ENCODE assay signal across 1 cellular context in the genomic region with DNA sequence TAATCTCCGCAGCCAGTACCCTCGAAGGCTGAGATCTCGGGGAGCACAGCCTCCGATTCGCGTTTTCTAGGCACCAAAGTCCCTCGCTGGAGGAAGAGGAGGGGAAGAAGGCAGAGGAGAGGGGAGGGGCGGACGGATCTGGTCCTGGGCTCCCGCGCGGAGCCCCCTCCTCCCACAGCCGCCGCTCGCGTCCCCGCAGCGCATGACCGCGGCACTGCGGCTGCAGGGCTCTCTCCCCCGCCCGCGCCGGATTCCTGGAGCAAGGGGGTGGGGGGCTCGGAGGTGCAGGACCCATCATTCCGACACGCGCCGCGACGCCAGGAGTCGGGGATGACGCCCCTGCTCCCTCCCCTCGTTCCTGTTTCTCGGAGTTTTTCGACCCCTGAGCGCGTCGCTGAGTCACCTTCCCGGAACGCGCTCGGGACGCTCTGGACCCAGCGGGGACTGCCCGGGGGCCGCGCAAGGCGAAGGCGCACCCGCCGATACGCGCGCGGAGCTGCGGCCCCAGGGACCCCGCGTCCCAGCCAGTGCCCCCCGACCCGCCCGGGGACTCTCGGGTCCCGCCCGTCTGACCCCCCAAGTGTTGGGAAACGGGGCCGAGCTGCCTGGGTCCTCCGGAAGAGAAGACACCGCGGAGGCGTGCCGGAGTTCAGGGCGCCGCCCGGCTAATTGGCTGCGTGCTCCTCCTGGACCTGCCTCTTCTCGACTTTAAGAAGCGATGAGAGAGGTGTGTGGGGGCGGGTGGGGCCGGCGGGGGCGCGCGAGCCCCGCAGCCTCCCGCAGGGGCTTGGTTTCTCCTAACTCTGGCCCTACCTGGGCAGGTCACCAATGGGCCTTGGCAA.
TF ChIP-seq lines count a peak whose summit lies in the region.

No MANE protein-coding gene starts in this region.

TF ChIP-seq in HepG2, 621 proteins besides CTCF, POLR2A, EP300 and RAD21 (continued from another document and continues in another):
- TF ChIP-seq CHCHD3 (CRISPR knock-in tag; IDR thresholded peaks at IDR 0.05) = 0 out of 2 replicates have a peak, but pooled peaks have one; percentile 77
- no peak for TF ChIP-seq ZNF33A (CRISPR knock-in tag; IDR thresholded peaks at IDR 0.05; ENCODE audit: borderline replicate concordance)
- no peak for TF ChIP-seq TCF12 (IDR thresholded peaks at IDR 0.05)
- TF ChIP-seq TCF12 (CRISPR knock-in tag; IDR thresholded peaks at IDR 0.05) = peak; percentile 23; the same call in 1 of the 2 replicates
- TF ChIP-seq HMG20B (CRISPR knock-in tag; conservative IDR thresholded peaks at IDR 0.05) = peak; percentile 50; the same call in 1 of the 2 replicates
- TF ChIP-seq, protein P1, sequence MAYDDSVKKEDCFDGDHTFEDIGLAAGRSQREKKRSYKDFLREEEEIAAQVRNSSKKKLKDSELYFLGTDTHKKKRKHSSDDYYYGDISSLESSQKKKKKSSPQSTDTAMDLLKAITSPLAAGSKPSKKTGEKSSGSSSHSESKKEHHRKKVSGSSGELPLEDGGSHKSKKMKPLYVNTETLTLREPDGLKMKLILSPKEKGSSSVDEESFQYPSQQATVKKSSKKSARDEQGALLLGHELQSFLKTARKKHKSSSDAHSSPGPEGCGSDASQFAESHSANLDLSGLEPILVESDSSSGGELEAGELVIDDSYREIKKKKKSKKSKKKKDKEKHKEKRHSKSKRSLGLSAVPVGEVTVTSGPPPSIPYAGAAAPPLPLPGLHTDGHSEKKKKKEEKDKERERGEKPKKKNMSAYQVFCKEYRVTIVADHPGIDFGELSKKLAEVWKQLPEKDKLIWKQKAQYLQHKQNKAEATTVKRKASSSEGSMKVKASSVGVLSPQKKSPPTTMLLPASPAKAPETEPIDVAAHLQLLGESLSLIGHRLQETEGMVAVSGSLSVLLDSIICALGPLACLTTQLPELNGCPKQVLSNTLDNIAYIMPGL (CRISPR knock-in tag; IDR thresholded peaks at IDR 0.05; ENCODE audit: borderline replicate concordance in 1 of 2, low read depth in 1 of 2) = peak; percentile 5 to 81; a peak in 2 of 4 replicates
- peak; percentile 38 for TF ChIP-seq HNRNPH1 (optimal IDR thresholded peaks at IDR 0.05; ENCODE audit: low read depth, low read length)
- TF ChIP-seq U2AF1 (optimal IDR thresholded peaks at IDR 0.05; ENCODE audit: low read depth, low read length) = peak; percentile 86
- no peak for TF ChIP-seq ARID3A (IDR thresholded peaks at IDR 0.05; ENCODE audit: low read depth, low read length)
- TF ChIP-seq SMAD1 (CRISPR knock-in tag; IDR thresholded peaks at IDR 0.05; ENCODE audit: borderline replicate concordance, low read depth) = peak; percentile 67; the same call in 1 of the 2 replicates
- peak; percentile 92 for TF ChIP-seq BATF2 (CRISPR knock-in tag; IDR thresholded peaks at IDR 0.05)
- peak; percentile 32; the same call in 1 of the 2 replicates for TF ChIP-seq PHF8 (CRISPR knock-in tag; IDR thresholded peaks at IDR 0.05)
- peak; percentile 81; the same call in 1 of the 2 replicates for TF ChIP-seq SAFB2 (CRISPR knock-in tag; IDR thresholded peaks at IDR 0.05; ENCODE audit: borderline replicate concordance, low read depth)
- TF ChIP-seq ZBTB14 (CRISPR knock-in tag; IDR thresholded peaks at IDR 0.05) = peak; percentile 83
- no peak for TF ChIP-seq GFI1 (CRISPR knock-in tag; IDR thresholded peaks at IDR 0.05; ENCODE audit: borderline replicate concordance)
- TF ChIP-seq, protein P2, sequence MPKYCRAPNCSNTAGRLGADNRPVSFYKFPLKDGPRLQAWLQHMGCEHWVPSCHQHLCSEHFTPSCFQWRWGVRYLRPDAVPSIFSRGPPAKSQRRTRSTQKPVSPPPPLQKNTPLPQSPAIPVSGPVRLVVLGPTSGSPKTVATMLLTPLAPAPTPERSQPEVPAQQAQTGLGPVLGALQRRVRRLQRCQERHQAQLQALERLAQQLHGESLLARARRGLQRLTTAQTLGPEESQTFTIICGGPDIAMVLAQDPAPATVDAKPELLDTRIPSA (CRISPR knock-in tag; IDR thresholded peaks at IDR 0.05; ENCODE audit: borderline replicate concordance) = no peak; the same call in 1 of the 2 replicates
- TF ChIP-seq AGO1 (IDR thresholded peaks at IDR 0.05; ENCODE audit: low read depth, low read length, poor library complexity, severe bottlenecking) = peak; percentile 98
- TF ChIP-seq NCOR1 (IDR thresholded peaks at IDR 0.05; ENCODE audit: borderline replicate concordance, low read length) = no peak
- TF ChIP-seq ZNF790 (CRISPR knock-in tag; IDR thresholded peaks at IDR 0.05; ENCODE audit: borderline replicate concordance) = peak; percentile 62; the same call in 1 of the 2 replicates
- TF ChIP-seq ZNF562 (CRISPR knock-in tag; IDR thresholded peaks at IDR 0.05; ENCODE audit: borderline replicate concordance) = no peak
- TF ChIP-seq MAF1 (CRISPR knock-in tag; IDR thresholded peaks at IDR 0.05; ENCODE audit: borderline replicate concordance) = peak; percentile 93
- TF ChIP-seq NFIC (IDR thresholded peaks at IDR 0.05; ENCODE audit: low read length) = no peak
- TF ChIP-seq, protein P3, sequence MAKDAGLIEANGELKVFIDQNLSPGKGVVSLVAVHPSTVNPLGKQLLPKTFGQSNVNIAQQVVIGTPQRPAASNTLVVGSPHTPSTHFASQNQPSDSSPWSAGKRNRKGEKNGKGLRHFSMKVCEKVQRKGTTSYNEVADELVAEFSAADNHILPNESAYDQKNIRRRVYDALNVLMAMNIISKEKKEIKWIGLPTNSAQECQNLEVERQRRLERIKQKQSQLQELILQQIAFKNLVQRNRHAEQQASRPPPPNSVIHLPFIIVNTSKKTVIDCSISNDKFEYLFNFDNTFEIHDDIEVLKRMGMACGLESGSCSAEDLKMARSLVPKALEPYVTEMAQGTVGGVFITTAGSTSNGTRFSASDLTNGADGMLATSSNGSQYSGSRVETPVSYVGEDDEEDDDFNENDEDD (CRISPR knock-in tag; IDR thresholded peaks at IDR 0.05; ENCODE audit: borderline replicate concordance) = peak; percentile 52; the same call in 1 of the 2 replicates
- peak; percentile 90; the same call in 1 of the 2 replicates for TF ChIP-seq FOXC1 (CRISPR knock-in tag; IDR thresholded peaks at IDR 0.05; ENCODE audit: borderline replicate concordance)
- TF ChIP-seq ISX (CRISPR knock-in tag; conservative IDR thresholded peaks at IDR 0.05) = 0 out of 2 replicates have a peak, but pooled peaks have one; percentile 21
- 0 out of 2 replicates have a peak, but pooled peaks have one; percentile 5 for TF ChIP-seq HMGXB3 (CRISPR knock-in tag; IDR thresholded peaks at IDR 0.05; ENCODE audit: borderline replicate concordance)
- TF ChIP-seq RXRA (CRISPR knock-in tag; IDR thresholded peaks at IDR 0.05) = peak; percentile 64
- TF ChIP-seq NCOA1 (CRISPR knock-in tag; IDR thresholded peaks at IDR 0.05) = 0 out of 2 replicates have a peak, but pooled peaks have one; percentile 22
- TF ChIP-seq XRCC5 (optimal IDR thresholded peaks at IDR 0.05; ENCODE audit: low read length) = peak; percentile 5
- TF ChIP-seq ZBTB4 (CRISPR knock-in tag; IDR thresholded peaks at IDR 0.05; ENCODE audit: borderline replicate concordance) = no peak
- TF ChIP-seq KLF11 (CRISPR knock-in tag; IDR thresholded peaks at IDR 0.05) = no peak
- no peak for TF ChIP-seq PLRG1 (conservative IDR thresholded peaks at IDR 0.05)
- TF ChIP-seq, protein P4, sequence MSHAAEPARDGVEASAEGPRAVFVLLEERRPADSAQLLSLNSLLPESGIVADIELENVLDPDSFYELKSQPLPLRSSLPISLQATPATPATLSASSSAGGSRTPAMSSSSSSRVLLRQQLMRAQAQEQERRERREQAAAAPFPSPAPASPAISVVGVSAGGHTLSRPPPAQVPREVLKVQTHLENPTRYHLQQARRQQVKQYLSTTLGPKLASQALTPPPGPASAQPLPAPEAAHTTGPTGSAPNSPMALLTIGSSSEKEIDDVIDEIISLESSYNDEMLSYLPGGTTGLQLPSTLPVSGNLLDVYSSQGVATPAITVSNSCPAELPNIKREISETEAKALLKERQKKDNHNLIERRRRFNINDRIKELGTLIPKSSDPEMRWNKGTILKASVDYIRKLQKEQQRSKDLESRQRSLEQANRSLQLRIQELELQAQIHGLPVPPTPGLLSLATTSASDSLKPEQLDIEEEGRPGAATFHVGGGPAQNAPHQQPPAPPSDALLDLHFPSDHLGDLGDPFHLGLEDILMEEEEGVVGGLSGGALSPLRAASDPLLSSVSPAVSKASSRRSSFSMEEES (CRISPR knock-in tag; IDR thresholded peaks at IDR 0.05) = peak; percentile 70; the same call in 1 of the 2 replicates
- TF ChIP-seq HOXD1 (CRISPR knock-in tag; IDR thresholded peaks at IDR 0.05) = peak; percentile 53; the same call in 1 of the 2 replicates
- 0 out of 2 replicates have a peak, but pooled peaks have one; percentile 85 for TF ChIP-seq THAP7 (CRISPR knock-in tag; IDR thresholded peaks at IDR 0.05)
- peak; percentile 42; the same call in 1 of the 2 replicates for TF ChIP-seq ELF1 (CRISPR knock-in tag; IDR thresholded peaks at IDR 0.05)
- peak; percentile 16 for TF ChIP-seq RFXAP (CRISPR knock-in tag; IDR thresholded peaks at IDR 0.05; ENCODE audit: borderline replicate concordance)
